In genomic region chr19:35748106-35749020, GRCh38 we compare ENCODE assay signal across 1 cellular context.
TF ChIP-seq lines count a peak whose summit lies in the region.

A gene with protein sequence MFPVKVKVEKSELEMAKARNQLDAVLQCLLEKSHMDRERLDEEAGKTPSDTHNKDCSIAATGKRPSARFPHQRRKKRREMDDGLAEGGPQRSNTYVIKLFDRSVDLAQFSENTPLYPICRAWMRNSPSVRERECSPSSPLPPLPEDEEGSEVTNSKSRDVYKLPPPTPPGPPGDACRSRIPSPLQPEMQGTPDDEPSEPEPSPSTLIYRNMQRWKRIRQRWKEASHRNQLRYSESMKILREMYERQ (plus strand): TSS chr19:35748576. CDS start chr19:35748725, 149 bp downstream.

TF ChIP-seq in HepG2, 621 proteins besides CTCF, POLR2A, EP300 and RAD21 (continued from another document and continues in another):
- TF ChIP-seq ZNF788 (CRISPR knock-in tag; IDR thresholded peaks at IDR 0.05; ENCODE audit: borderline replicate concordance), result peak; percentile 61; the same call in 1 of the 2 replicates
- peak; percentile 68; the same call in 1 of the 2 replicates for TF ChIP-seq MYC (CRISPR knock-in tag; IDR thresholded peaks at IDR 0.05; ENCODE audit: borderline replicate concordance)
- no peak for TF ChIP-seq ZNF672 (CRISPR knock-in tag; IDR thresholded peaks at IDR 0.05)
- no peak for TF ChIP-seq E2F1 (CRISPR knock-in tag; IDR thresholded peaks at IDR 0.05)
- TF ChIP-seq CBFB (CRISPR knock-in tag; IDR thresholded peaks at IDR 0.05), result peak; percentile 34; the same call in 1 of the 2 replicates
- peak in 1 of 2 experiments; percentile 63; a peak in 2 of 4 replicates for TF ChIP-seq ATF4 (CRISPR knock-in tag; IDR thresholded peaks at IDR 0.05)
- peak; percentile 48; the same call in 1 of the 2 replicates for TF ChIP-seq KMT2B (CRISPR knock-in tag; IDR thresholded peaks at IDR 0.05)
- no peak for TF ChIP-seq ZNF747 (CRISPR knock-in tag; IDR thresholded peaks at IDR 0.05; ENCODE audit: borderline replicate concordance)
- TF ChIP-seq, protein P1, sequence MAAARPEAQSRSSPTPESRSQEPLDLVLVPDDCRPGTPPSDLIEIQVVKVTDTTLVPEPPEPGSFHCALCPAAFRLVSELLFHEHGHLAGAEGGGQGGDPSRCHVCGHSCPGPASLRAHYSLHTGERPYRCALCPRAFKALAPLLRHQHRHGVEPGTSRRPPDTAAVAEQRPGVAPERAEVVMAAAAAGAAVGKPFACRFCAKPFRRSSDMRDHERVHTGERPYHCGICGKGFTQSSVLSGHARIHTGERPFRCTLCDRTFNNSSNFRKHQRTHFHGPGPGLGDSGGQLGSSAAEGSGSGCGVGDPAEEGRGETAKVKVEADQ (CRISPR knock-in tag; IDR thresholded peaks at IDR 0.05; ENCODE audit: borderline replicate concordance), result no peak
- TF ChIP-seq, protein P2, sequence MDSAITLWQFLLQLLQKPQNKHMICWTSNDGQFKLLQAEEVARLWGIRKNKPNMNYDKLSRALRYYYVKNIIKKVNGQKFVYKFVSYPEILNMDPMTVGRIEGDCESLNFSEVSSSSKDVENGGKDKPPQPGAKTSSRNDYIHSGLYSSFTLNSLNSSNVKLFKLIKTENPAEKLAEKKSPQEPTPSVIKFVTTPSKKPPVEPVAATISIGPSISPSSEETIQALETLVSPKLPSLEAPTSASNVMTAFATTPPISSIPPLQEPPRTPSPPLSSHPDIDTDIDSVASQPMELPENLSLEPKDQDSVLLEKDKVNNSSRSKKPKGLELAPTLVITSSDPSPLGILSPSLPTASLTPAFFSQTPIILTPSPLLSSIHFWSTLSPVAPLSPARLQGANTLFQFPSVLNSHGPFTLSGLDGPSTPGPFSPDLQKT (CRISPR knock-in tag; IDR thresholded peaks at IDR 0.05; ENCODE audit: borderline replicate concordance), result no peak
- TF ChIP-seq ZNF772 (CRISPR knock-in tag; IDR thresholded peaks at IDR 0.05), result peak; percentile 45; the same call in 1 of the 2 replicates
- peak; percentile 10; the same call in 1 of the 2 replicates for TF ChIP-seq ZNF768 (CRISPR knock-in tag; IDR thresholded peaks at IDR 0.05)
- TF ChIP-seq SMAD3 (CRISPR knock-in tag; IDR thresholded peaks at IDR 0.05), result peak; percentile 23; the same call in 1 of the 2 replicates
- peak; percentile 59 for TF ChIP-seq U2AF1 (optimal IDR thresholded peaks at IDR 0.05; ENCODE audit: low read depth, low read length)
- TF ChIP-seq, protein P3, sequence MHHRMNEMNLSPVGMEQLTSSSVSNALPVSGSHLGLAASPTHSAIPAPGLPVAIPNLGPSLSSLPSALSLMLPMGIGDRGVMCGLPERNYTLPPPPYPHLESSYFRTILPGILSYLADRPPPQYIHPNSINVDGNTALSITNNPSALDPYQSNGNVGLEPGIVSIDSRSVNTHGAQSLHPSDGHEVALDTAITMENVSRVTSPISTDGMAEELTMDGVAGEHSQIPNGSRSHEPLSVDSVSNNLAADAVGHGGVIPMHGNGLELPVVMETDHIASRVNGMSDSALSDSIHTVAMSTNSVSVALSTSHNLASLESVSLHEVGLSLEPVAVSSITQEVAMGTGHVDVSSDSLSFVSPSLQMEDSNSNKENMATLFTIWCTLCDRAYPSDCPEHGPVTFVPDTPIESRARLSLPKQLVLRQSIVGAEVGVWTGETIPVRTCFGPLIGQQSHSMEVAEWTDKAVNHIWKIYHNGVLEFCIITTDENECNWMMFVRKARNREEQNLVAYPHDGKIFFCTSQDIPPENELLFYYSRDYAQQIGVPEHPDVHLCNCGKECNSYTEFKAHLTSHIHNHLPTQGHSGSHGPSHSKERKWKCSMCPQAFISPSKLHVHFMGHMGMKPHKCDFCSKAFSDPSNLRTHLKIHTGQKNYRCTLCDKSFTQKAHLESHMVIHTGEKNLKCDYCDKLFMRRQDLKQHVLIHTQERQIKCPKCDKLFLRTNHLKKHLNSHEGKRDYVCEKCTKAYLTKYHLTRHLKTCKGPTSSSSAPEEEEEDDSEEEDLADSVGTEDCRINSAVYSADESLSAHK (CRISPR knock-in tag; IDR thresholded peaks at IDR 0.05; ENCODE audit: borderline replicate concordance), result no peak
- TF ChIP-seq ZNF737 (CRISPR knock-in tag; IDR thresholded peaks at IDR 0.05; ENCODE audit: borderline replicate concordance), result no peak
- no peak for TF ChIP-seq NFRKB (IDR thresholded peaks at IDR 0.05)
- no peak for TF ChIP-seq THAP8 (CRISPR knock-in tag; IDR thresholded peaks at IDR 0.05; ENCODE audit: borderline replicate concordance)
- TF ChIP-seq SIX4 (CRISPR knock-in tag; IDR thresholded peaks at IDR 0.05), result no peak
- peak; percentile 24; the same call in 1 of the 2 replicates for TF ChIP-seq SIN3B (IDR thresholded peaks at IDR 0.05; ENCODE audit: low read length)
- TF ChIP-seq RCOR2 (CRISPR knock-in tag; IDR thresholded peaks at IDR 0.05), result no peak
- TF ChIP-seq ZNF274 (CRISPR knock-in tag; IDR thresholded peaks at IDR 0.05), result no peak
- TF ChIP-seq RELA (CRISPR knock-in tag; IDR thresholded peaks at IDR 0.05), result no peak
- no peak for TF ChIP-seq ZNF607 (CRISPR knock-in tag; IDR thresholded peaks at IDR 0.05; ENCODE audit: borderline replicate concordance)
- no peak for TF ChIP-seq ZNF883 (CRISPR knock-in tag; IDR thresholded peaks at IDR 0.05; ENCODE audit: not compliant biosample characterization)
- TF ChIP-seq, protein P4, sequence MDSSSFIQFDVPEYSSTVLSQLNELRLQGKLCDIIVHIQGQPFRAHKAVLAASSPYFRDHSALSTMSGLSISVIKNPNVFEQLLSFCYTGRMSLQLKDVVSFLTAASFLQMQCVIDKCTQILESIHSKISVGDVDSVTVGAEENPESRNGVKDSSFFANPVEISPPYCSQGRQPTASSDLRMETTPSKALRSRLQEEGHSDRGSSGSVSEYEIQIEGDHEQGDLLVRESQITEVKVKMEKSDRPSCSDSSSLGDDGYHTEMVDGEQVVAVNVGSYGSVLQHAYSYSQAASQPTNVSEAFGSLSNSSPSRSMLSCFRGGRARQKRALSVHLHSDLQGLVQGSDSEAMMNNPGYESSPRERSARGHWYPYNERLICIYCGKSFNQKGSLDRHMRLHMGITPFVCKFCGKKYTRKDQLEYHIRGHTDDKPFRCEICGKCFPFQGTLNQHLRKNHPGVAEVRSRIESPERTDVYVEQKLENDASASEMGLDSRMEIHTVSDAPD (CRISPR knock-in tag; IDR thresholded peaks at IDR 0.05), result peak; percentile 74; the same call in 1 of the 2 replicates
- TF ChIP-seq NPAS2 (CRISPR knock-in tag; IDR thresholded peaks at IDR 0.05; ENCODE audit: borderline replicate concordance), result no peak
- TF ChIP-seq SRSF1 (optimal IDR thresholded peaks at IDR 0.05; ENCODE audit: low read depth, low read length), result no peak
- no peak for TF ChIP-seq PATZ1 (CRISPR knock-in tag; IDR thresholded peaks at IDR 0.05)
- TF ChIP-seq MED13 (CRISPR knock-in tag; IDR thresholded peaks at IDR 0.05), result 0 out of 2 replicates have a peak, but pooled peaks have one; percentile 42
- TF ChIP-seq ZNF224 (CRISPR knock-in tag; IDR thresholded peaks at IDR 0.05), result 0 out of 2 replicates have a peak, but pooled peaks have one; percentile 57
- TF ChIP-seq, protein P5, sequence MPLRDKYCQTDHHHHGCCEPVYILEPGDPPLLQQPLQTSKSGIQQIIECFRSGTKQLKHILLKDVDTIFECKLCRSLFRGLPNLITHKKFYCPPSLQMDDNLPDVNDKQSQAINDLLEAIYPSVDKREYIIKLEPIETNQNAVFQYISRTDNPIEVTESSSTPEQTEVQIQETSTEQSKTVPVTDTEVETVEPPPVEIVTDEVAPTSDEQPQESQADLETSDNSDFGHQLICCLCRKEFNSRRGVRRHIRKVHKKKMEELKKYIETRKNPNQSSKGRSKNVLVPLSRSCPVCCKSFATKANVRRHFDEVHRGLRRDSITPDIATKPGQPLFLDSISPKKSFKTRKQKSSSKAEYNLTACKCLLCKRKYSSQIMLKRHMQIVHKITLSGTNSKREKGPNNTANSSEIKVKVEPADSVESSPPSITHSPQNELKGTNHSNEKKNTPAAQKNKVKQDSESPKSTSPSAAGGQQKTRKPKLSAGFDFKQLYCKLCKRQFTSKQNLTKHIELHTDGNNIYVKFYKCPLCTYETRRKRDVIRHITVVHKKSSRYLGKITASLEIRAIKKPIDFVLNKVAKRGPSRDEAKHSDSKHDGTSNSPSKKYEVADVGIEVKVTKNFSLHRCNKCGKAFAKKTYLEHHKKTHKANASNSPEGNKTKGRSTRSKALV (CRISPR knock-in tag; IDR thresholded peaks at IDR 0.05), result no peak
- TF ChIP-seq SALL2 (CRISPR knock-in tag; IDR thresholded peaks at IDR 0.05), result peak; percentile 75; the same call in 1 of the 2 replicates
- no peak for TF ChIP-seq CC2D1A (CRISPR knock-in tag; IDR thresholded peaks at IDR 0.05)
- TF ChIP-seq ZNF7 (CRISPR knock-in tag; IDR thresholded peaks at IDR 0.05), result no peak
- TF ChIP-seq DNMT1 (CRISPR knock-in tag; IDR thresholded peaks at IDR 0.05), result no peak
- TF ChIP-seq PAF1 (CRISPR knock-in tag; IDR thresholded peaks at IDR 0.05), result no peak
- TF ChIP-seq EEA1 (CRISPR knock-in tag; IDR thresholded peaks at IDR 0.05; ENCODE audit: borderline replicate concordance), result no peak
- TF ChIP-seq ZNF10 (CRISPR knock-in tag; IDR thresholded peaks at IDR 0.05; ENCODE audit: borderline replicate concordance, low read depth), result no peak
- TF ChIP-seq ZNF720 (CRISPR knock-in tag; IDR thresholded peaks at IDR 0.05), result no peak
- no peak for TF ChIP-seq ZNF232 (CRISPR knock-in tag; IDR thresholded peaks at IDR 0.05; ENCODE audit: borderline replicate concordance)
- peak; percentile 42; the same call in 1 of the 2 replicates for TF ChIP-seq ZNF609 (CRISPR knock-in tag; IDR thresholded peaks at IDR 0.05; ENCODE audit: borderline replicate concordance)
- peak; percentile 63; the same call in 1 of the 2 replicates for TF ChIP-seq MXD3 (CRISPR knock-in tag; IDR thresholded peaks at IDR 0.05)
- TF ChIP-seq JUND (CRISPR knock-in tag; IDR thresholded peaks at IDR 0.05), result no peak
- no peak for TF ChIP-seq ZNF17 (CRISPR knock-in tag; IDR thresholded peaks at IDR 0.05)
- TF ChIP-seq HHEX (CRISPR knock-in tag; IDR thresholded peaks at IDR 0.05), result no peak
